1 cellular context compared by ENCODE assay signal in the genomic region with DNA sequence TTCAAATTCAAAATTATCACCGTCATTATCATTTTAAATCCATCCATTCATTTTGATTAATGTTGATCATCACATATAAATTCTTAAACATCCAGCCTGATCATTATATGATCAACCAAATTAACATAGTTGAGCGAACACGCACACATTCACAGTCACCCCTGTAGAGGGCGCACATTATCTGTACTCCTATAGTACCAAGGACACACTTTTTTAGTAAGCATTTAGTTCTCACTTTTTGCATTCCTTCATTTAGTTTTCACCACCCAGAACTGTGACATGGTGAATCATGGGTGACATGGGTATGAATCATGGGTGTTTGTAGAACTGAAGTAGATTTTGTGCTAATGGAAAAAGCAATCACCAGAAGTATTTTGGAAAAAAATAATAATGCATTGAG.
TF ChIP-seq lines count a peak whose summit lies in the region.

No MANE protein-coding gene starts in this region.

TF ChIP-seq in IMR-90, 13 proteins besides CTCF, POLR2A, EP300 and RAD21:
- TF ChIP-seq CHD1 (IDR thresholded peaks at IDR 0.05; ENCODE audit: low read depth, low read length) = no peak
- TF ChIP-seq, protein P1, sequence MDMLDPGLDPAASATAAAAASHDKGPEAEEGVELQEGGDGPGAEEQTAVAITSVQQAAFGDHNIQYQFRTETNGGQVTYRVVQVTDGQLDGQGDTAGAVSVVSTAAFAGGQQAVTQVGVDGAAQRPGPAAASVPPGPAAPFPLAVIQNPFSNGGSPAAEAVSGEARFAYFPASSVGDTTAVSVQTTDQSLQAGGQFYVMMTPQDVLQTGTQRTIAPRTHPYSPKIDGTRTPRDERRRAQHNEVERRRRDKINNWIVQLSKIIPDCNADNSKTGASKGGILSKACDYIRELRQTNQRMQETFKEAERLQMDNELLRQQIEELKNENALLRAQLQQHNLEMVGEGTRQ (IDR thresholded peaks at IDR 0.05; ENCODE audit: low read depth, low read length) = no peak
- TF ChIP-seq SMC3 (IDR thresholded peaks at IDR 0.05; ENCODE audit: low read depth, low read length) = no peak
